ENCODE assay signal across 18 cellular contexts in genomic region chr2:238587776-238588660, GRCh38.
A peak's percentile ranks its signal among the peaks of the same experiment; 100 is the strongest.
DNase-seq lines count a peak whose midpoint lies in the region; ATAC-seq and TF ChIP-seq lines count a peak whose summit lies in the region.
"Had no signal": no experiment of that assay in that cellular context is flagged by ENCODE, and none has a peak within 500 bp of the region (broad histone marks: within the 10 kb centered on the region; RNA-seq: fewer than 3 reads in every experiment).

No MANE protein-coding gene starts in this region.

- H3K27ac Mint-ChIP-seq in osteocyte (ENCODE audit: unreplicated experiment) = no peak overlapping the region
- H3K27ac Mint-ChIP-seq: CD4-positive, alpha-beta T cell had no signal

- no peak overlapping the region for H2AFZ ChIP-seq in hepatocyte

- H3K36me3 ChIP-seq in right atrium auricular region = no peaks in the 10 kb centered on the region
- no peaks in the 10 kb centered on the region for H3K36me3 ChIP-seq in hepatocyte (replicated peaks; ENCODE audit: insufficient read depth, low read depth)
- H3K36me3 ChIP-seq: BLaER1 treated with 17β-estradiol and CSF1 and Interleukin-3, amounts not matched to agents 10 nM and 100 nM had no signal

- H3K4me1 Mint-ChIP-seq in osteocyte (ENCODE audit: unreplicated experiment) = no peaks in the 10 kb centered on the region

- peaks cover 0 to 14% of the 10 kb centered on the region in 2 donors for H3K9me3 ChIP-seq in right atrium auricular region
- H3K9me3 ChIP-seq in right cardiac atrium (ENCODE audit: control insufficient read depth, low read length) = no peaks in the 10 kb centered on the region
- no peaks in the 10 kb centered on the region for H3K9me3 ChIP-seq in hepatocyte (ENCODE audit: low read depth)

- DNase-seq in right atrium auricular region (ENCODE audit: low spot score) (peak; percentile 23), right cardiac atrium (no peak), hepatocyte (ENCODE audit: low spot score) (peak; percentile 2), osteocyte (ENCODE audit: extremely low spot score, unreplicated experiment) (peak; percentile 65), kidney glomerular epithelial cell (lab: John Stamatoyannopoulos, UW) (no peak), iPS-NIHi7 (ENCODE audit: extremely low spot score) (no peak), SIG-M5 treated with dmso at 0.1 percent for 504 hours (lab: John Stamatoyannopoulos, UW; ENCODE audit: unreplicated experiment) (no peak)
- DNase-seq: CD4-positive, alpha-beta T cell; DMS53; KBM-7; MV-4-11; NCI-H1105; NCI-H1436 treated with DMSO at 0.1 percent for 48 hours; NCI-H187 treated with DMSO at 0.1 percent for 48 hours; NCI-H524; NCI-H748 treated with DMSO at 0.1 percent for 48 hours; SIG-M5 had no signal

- H4K20me1 ChIP-seq in hepatocyte (ENCODE audit: insufficient read depth, poor library complexity, severe bottlenecking) = no peaks in the 10 kb centered on the region
- H4K20me1 ChIP-seq: BLaER1 treated with 17β-estradiol and CSF1 and Interleukin-3, amounts not matched to agents 10 nM and 100 nM had no signal

- no peak for ATAC-seq in right cardiac atrium

- H3K79me2 ChIP-seq in hepatocyte = no peaks in the 10 kb centered on the region

- H3K4me3 Mint-ChIP-seq in osteocyte (ENCODE audit: unreplicated experiment) = no peak overlapping the region
- H3K4me3 Mint-ChIP-seq: CD4-positive, alpha-beta T cell had no signal

- H3K36me3 Mint-ChIP-seq in osteocyte (ENCODE audit: unreplicated experiment) = no peaks in the 10 kb centered on the region

- H3K9me3 Mint-ChIP-seq in osteocyte (ENCODE audit: unreplicated experiment) = peaks cover 10% of the 10 kb centered on the region
- H3K9me3 Mint-ChIP-seq: CD4-positive, alpha-beta T cell had no signal

- no peak overlapping the region for H3K4me2 ChIP-seq in hepatocyte

- no peak overlapping the region for H3K27ac ChIP-seq in right atrium auricular region
- no peak overlapping the region for H3K27ac ChIP-seq in right cardiac atrium (ENCODE audit: low read length)
- H3K27ac ChIP-seq in hepatocyte = no peak overlapping the region
- H3K27ac ChIP-seq: BLaER1 treated with 17β-estradiol and CSF1 and Interleukin-3, amounts not matched to agents 10 nM and 100 nM had no signal

- TF ChIP-seq CTCF in right atrium auricular region (IDR thresholded peaks at IDR 0.05) (no peak), hepatocyte (IDR thresholded peaks at IDR 0.05; ENCODE audit: poor library complexity) (no peak), osteocyte (IDR thresholded peaks at IDR 0.05) (no peak)

- H3K4me1 ChIP-seq in right atrium auricular region = no peaks in the 10 kb centered on the region
- H3K4me1 ChIP-seq in right cardiac atrium (ENCODE audit: control insufficient read depth, insufficient read depth, low read length) = no peaks in the 10 kb centered on the region
- no peaks in the 10 kb centered on the region for H3K4me1 ChIP-seq in hepatocyte (ENCODE audit: insufficient read depth)

- H3K4me3 ChIP-seq in right atrium auricular region (no peak overlapping the region), right cardiac atrium (ENCODE audit: low read length) (no peak overlapping the region), hepatocyte (no peak overlapping the region)
- H3K4me3 ChIP-seq: BLaER1 treated with 17β-estradiol and CSF1 and Interleukin-3, amounts not matched to agents 10 nM and 100 nM had no signal

- intact Hi-C loops in right cardiac atrium (cut with DNase I) = no loop called here

- WGBS in right cardiac atrium = 94% methylated on average over 12 of the region's 12 CpGs
- 90% methylated on average over 12 of the region's 12 CpGs for WGBS in hepatocyte (ENCODE audit: low lambda C conversion rate, missing lambda C conversion rate)

- H3K9me2 ChIP-seq in hepatocyte (replicated peaks; ENCODE audit: insufficient read depth) = no peaks in the 10 kb centered on the region

- peaks cover 3% of the 10 kb centered on the region for H3K27me3 Mint-ChIP-seq in osteocyte (ENCODE audit: unreplicated experiment)
- H3K27me3 Mint-ChIP-seq: CD4-positive, alpha-beta T cell had no signal

- H3K27me3 ChIP-seq in right atrium auricular region = no peaks in the 10 kb centered on the region
- H3K27me3 ChIP-seq in right cardiac atrium (ENCODE audit: control insufficient read depth, insufficient read depth) = no peaks in the 10 kb centered on the region
- no peaks in the 10 kb centered on the region for H3K27me3 ChIP-seq in hepatocyte
- H3K27me3 ChIP-seq: BLaER1 treated with 17β-estradiol and CSF1 and Interleukin-3, amounts not matched to agents 10 nM and 100 nM had no signal

Comparison
In these comparisons a context has a peak if more than half of its experiments do, and no peak if none do; other contexts are left out.
1. DNase-seq: peak in right atrium auricular region (single experiment), hepatocyte (single experiment) and osteocyte (single experiment); none in right cardiac atrium (0 of 3), kidney glomerular epithelial cell (single experiment), iPS-NIHi7 (single experiment) and SIG-M5 treated with dmso at 0.1 percent for 504 hours (single experiment).